Comparison of ENCODE assay signal across 9 cellular contexts in the genomic region with DNA sequence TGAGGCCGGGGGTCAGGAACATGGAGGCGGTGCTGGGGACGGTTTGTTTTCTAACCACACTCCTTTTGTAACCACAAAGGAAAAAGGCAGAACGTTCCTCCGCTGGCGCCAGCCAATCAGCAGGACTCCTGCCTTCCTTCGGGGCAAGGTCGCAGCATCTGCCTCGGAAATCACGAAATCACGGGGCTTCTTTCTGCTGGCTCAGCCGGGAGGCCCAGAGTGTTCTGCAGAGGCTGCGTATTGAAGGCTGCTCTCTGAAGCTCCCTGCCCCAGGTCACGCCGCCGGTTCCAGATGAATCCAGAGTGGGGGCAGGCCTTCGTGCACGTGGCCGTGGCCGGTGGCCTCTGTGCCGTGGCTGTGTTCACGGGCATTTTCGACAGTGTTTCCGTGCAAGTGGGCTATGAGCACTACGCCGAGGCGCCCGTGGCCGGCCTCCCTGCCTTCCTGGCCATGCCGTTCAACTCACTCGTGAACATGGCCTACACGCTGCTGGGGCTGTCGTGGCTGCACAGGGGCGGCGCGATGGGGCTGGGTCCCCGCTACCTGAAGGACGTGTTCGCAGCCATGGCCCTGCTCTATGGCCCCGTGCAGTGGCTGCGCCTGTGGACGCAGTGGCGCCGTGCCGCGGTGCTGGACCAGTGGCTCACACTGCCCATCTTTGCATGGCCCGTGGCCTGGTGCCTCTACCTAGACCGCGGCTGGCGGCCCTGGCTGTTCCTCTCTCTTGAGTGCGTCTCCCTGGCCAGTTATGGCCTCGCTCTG. TPM values are rescaled to one million over a fixed set of nuclear protein-coding genes. Genes with fewer than 3 reads are reported as not detected.
DNase-seq lines count a peak whose midpoint lies in the region; ATAC-seq and TF ChIP-seq lines count a peak whose summit lies in the region.
"Had no signal": no experiment of that assay in that cellular context is flagged by ENCODE, and none has a peak within 500 bp of the region (broad histone marks: within the 10 kb centered on the region; RNA-seq: fewer than 3 reads in every experiment).

No MANE protein-coding gene starts in this region.

- peaks cover 22 to 31% (median 26%) of the 10 kb centered on the region in 3 donors for H3K4me1 Mint-ChIP-seq in IgD-negative memory B cell
- H3K4me1 Mint-ChIP-seq in activated CD4-positive, alpha-beta T cell treated with anti-CD3 and anti-CD28 coated beads, Interleukin-2, amount 10 ng/mL, durations not matched to agents 24 days and 14 days = peaks cover 34% of the 10 kb centered on the region

- peak overlapping the region; percentile 86 to 89 (median 88) for H3K27ac Mint-ChIP-seq in IgD-negative memory B cell
- H3K27ac Mint-ChIP-seq in activated CD4-positive, alpha-beta T cell treated with anti-CD3 and anti-CD28 coated beads, Interleukin-2, amount 10 ng/mL, durations not matched to agents 24 days and 14 days = peak overlapping the region; percentile 97

- H3K36me3 Mint-ChIP-seq in IgD-negative memory B cell = peaks cover 2% of the 10 kb centered on the region
- no peaks in the 10 kb centered on the region for H3K36me3 Mint-ChIP-seq in activated CD4-positive, alpha-beta T cell treated with anti-CD3 and anti-CD28 coated beads, Interleukin-2, amount 10 ng/mL, durations not matched to agents 24 days and 14 days (ENCODE audit: low read depth)

- peak; percentile 91 for DNase-seq in activated CD4-positive, alpha-beta T cell treated with anti-CD3 and anti-CD28 coated beads, Interleukin-2, amount 10 ng/mL, durations not matched to agents 24 days and 14 days
- DNase-seq in foreskin melanocyte (peak; percentile 80), mesenteric fat pad (ENCODE audit: low spot score) (no peak), GM10266 (ENCODE audit: extremely low spot score) (no peak), DMS79 treated with DMSO at 0.1 percent for 48 hours (lab: John Stamatoyannopoulos, UW) (no peak)
- peak; percentile 60 for DNase-seq in stimulated activated CD4-positive, alpha-beta T cell treated with anti-CD3 and anti-CD28 coated beads, Interleukin-4, amount 100 ng/mL, for 24 hours

- intact Hi-C loops in activated CD4-positive, alpha-beta T cell treated with anti-CD3 and anti-CD28 coated beads, Interleukin-2, amount 10 ng/mL, durations not matched to agents 24 days and 14 days (cut with micrococcal nuclease) = loop anchor here (1.0 kb wide), 1 partner anchor 10 kb away; the partner anchor contains the start of gene TMEM187

- peaks cover 9% of the 10 kb centered on the region for H3K27me3 Mint-ChIP-seq in IgD-negative memory B cell
- no peaks in the 10 kb centered on the region for H3K27me3 Mint-ChIP-seq in activated CD4-positive, alpha-beta T cell treated with anti-CD3 and anti-CD28 coated beads, Interleukin-2, amount 10 ng/mL, durations not matched to agents 24 days and 14 days

- no peak for ATAC-seq in HG03196 (IDR thresholded peaks at IDR 0.05; ENCODE audit: unreplicated experiment)
- ATAC-seq: body of pancreas had no signal

- no peak for TF ChIP-seq CTCF in GM10266 (IDR thresholded peaks at IDR 0.05; ENCODE audit: control insufficient read depth, insufficient read depth, low read depth, missing control alignments)

- no peaks in the 10 kb centered on the region for H3K9me3 Mint-ChIP-seq in IgD-negative memory B cell
- no peaks in the 10 kb centered on the region for H3K9me3 Mint-ChIP-seq in activated CD4-positive, alpha-beta T cell treated with anti-CD3 and anti-CD28 coated beads, Interleukin-2, amount 10 ng/mL, durations not matched to agents 24 days and 14 days

- peak overlapping the region; percentile 1 to 84 (median 68) for H3K4me3 Mint-ChIP-seq in IgD-negative memory B cell
- peak overlapping the region; percentile 75 for H3K4me3 Mint-ChIP-seq in activated CD4-positive, alpha-beta T cell treated with anti-CD3 and anti-CD28 coated beads, Interleukin-2, amount 10 ng/mL, durations not matched to agents 24 days and 14 days

RNA-seq across cellular contexts. Expression of gene TMEM187, which starts 9.4 kb away (rescaled TPM):
- polyA plus RNA-seq in IgD-negative memory B cell = 7.1 TPM
- 2.4 and 3.8 TPM in 2 replicates for total RNA-seq in activated CD4-positive, alpha-beta T cell treated with anti-CD3 and anti-CD28 coated beads, Interleukin-2, amount 10 ng/mL, durations not matched to agents 24 days and 14 days
- total RNA-seq in mesenteric fat pad = 8.7 TPM

RNA-seq across cellular contexts. Expression of gene HCFC1, which starts 10.3 kb away (rescaled TPM):
- polyA plus RNA-seq in IgD-negative memory B cell = 12.2 TPM
- 107 and 109 TPM in 2 replicates for total RNA-seq in activated CD4-positive, alpha-beta T cell treated with anti-CD3 and anti-CD28 coated beads, Interleukin-2, amount 10 ng/mL, durations not matched to agents 24 days and 14 days
- total RNA-seq in mesenteric fat pad = 45.3 TPM

RNA-seq across cellular contexts. Expression of gene RENBP, which starts 37.5 kb away (rescaled TPM):
- 1.2 TPM for polyA plus RNA-seq in IgD-negative memory B cell
- 13.7 and 15.1 TPM in 2 replicates for total RNA-seq in activated CD4-positive, alpha-beta T cell treated with anti-CD3 and anti-CD28 coated beads, Interleukin-2, amount 10 ng/mL, durations not matched to agents 24 days and 14 days
- total RNA-seq in mesenteric fat pad = 34.5 TPM

RNA-seq across cellular contexts. Expression of gene IRAK1, which starts 37.8 kb away (rescaled TPM):
- 110 TPM for polyA plus RNA-seq in IgD-negative memory B cell
- 177 and 192 TPM in 2 replicates for total RNA-seq in activated CD4-positive, alpha-beta T cell treated with anti-CD3 and anti-CD28 coated beads, Interleukin-2, amount 10 ng/mL, durations not matched to agents 24 days and 14 days
- total RNA-seq in mesenteric fat pad = 167 TPM

RNA-seq across cellular contexts. Expression of gene NAA10, which starts 47.1 kb away (rescaled TPM):
- 91.4 TPM for polyA plus RNA-seq in IgD-negative memory B cell
- 153 and 168 TPM in 2 replicates for total RNA-seq in activated CD4-positive, alpha-beta T cell treated with anti-CD3 and anti-CD28 coated beads, Interleukin-2, amount 10 ng/mL, durations not matched to agents 24 days and 14 days
- 118 TPM for total RNA-seq in mesenteric fat pad

Comparison
In these comparisons a context has a peak if more than half of its experiments do, and no peak if none do; other contexts are left out.
1. DNase-seq: peak in activated CD4-positive, alpha-beta T cell treated with anti-CD3 and anti-CD28 coated beads, Interleukin-2, amount 10 ng/mL, durations not matched to agents 24 days and 14 days (single experiment), foreskin melanocyte (single experiment) and stimulated activated CD4-positive, alpha-beta T cell treated with anti-CD3 and anti-CD28 coated beads, Interleukin-4, amount 100 ng/mL, for 24 hours (single experiment); none in mesenteric fat pad (single experiment), GM10266 (single experiment) and DMS79 treated with DMSO at 0.1 percent for 48 hours (single experiment).